Comparison of ENCODE assay signal across 24 cellular contexts in genomic region chrX:4150259-4150658, GRCh38.
"Had no signal": no experiment of that assay in that cellular context is flagged by ENCODE, and none has a peak within 500 bp of the region (broad histone marks: within the 10 kb centered on the region; RNA-seq: fewer than 3 reads in every experiment).

No MANE protein-coding gene starts in this region.

- H3K27ac Mint-ChIP-seq: dendritic cell treated with granulocyte-macrophage colony-stimulating factor and Interleukin-4, amounts not matched to agents 40 ng/mL and 50 ng/mL, for 4 days; effector memory CD8-positive, alpha-beta T cell; endodermal cell had no signal

- DNase-seq: colonic mucosa; cortex of kidney; dermis blood vessel endothelial cell; dorsolateral prefrontal cortex; effector CD4-positive, alpha-beta T cell; effector CD8-positive, alpha-beta T cell; effector memory CD4-positive, alpha-beta T cell; effector memory CD8-positive, alpha-beta T cell; endodermal cell; erythroblast; esophagus squamous epithelium; foreskin fibroblast; foreskin keratinocyte; foreskin melanocyte; gastrocnemius medialis; glutamatergic neuron; head of caudate nucleus; heart left ventricle had no signal

- H3K4me1 ChIP-seq: colonic mucosa, esophagus muscularis mucosa, esophagus squamous epithelium, foreskin keratinocyte, gastrocnemius medialis, gastroesophageal sphincter, heart left ventricle had no signal

- ATAC-seq: effector memory CD8-positive, alpha-beta T cell; esophagus mucosa; foreskin keratinocyte; gastrocnemius medialis; gastroesophageal sphincter; heart left ventricle had no signal

- H3K27ac ChIP-seq: colonic mucosa, coronary artery, dorsolateral prefrontal cortex, epithelial cell of prostate, esophagus muscularis mucosa, esophagus squamous epithelium, foreskin keratinocyte, gastrocnemius medialis, gastroesophageal sphincter, heart left ventricle had no signal

- H3K4me3 ChIP-seq: colonic mucosa, coronary artery, dorsolateral prefrontal cortex, esophagus muscularis mucosa, esophagus squamous epithelium, gastrocnemius medialis, gastroesophageal sphincter, heart left ventricle had no signal

- H3K9me3 ChIP-seq: colonic mucosa, esophagus muscularis mucosa, gastrocnemius medialis, gastroesophageal sphincter had no signal

- H3K4me1 Mint-ChIP-seq: endodermal cell had no signal

- H3K27me3 Mint-ChIP-seq: dendritic cell treated with granulocyte-macrophage colony-stimulating factor and Interleukin-4, amounts not matched to agents 40 ng/mL and 50 ng/mL, for 4 days; effector memory CD8-positive, alpha-beta T cell had no signal

- H3K4me3 Mint-ChIP-seq: dendritic cell treated with granulocyte-macrophage colony-stimulating factor and Interleukin-4, amounts not matched to agents 40 ng/mL and 50 ng/mL, for 4 days; effector memory CD8-positive, alpha-beta T cell; endodermal cell had no signal

- H3K36me3 ChIP-seq: colonic mucosa, esophagus muscularis mucosa, esophagus squamous epithelium, gastrocnemius medialis, gastroesophageal sphincter, heart left ventricle had no signal

- H3K9me3 Mint-ChIP-seq: endodermal cell had no signal

- H3K27me3 ChIP-seq: colonic mucosa, esophagus muscularis mucosa, esophagus squamous epithelium, foreskin keratinocyte, gastrocnemius medialis, gastroesophageal sphincter, heart left ventricle had no signal
